In genomic region chr7:152025077-152025936, GRCh38 we compare ENCODE assay signal across 8 cellular contexts. TPM values are rescaled to one million over a fixed set of nuclear protein-coding genes. Genes with fewer than 3 reads are reported as not detected.
A peak's percentile ranks its signal among the peaks of the same experiment; 100 is the strongest.
DNase-seq lines count a peak whose midpoint lies in the region; ATAC-seq, FAIRE-seq and TF ChIP-seq lines count a peak whose summit lies in the region.

Gene GALNT11 (plus strand): TSS chr7:152025674. CDS start chr7:152094228, 68,554 bp downstream.

- DNase-seq in GM12891 (ENCODE audit: insufficient read length, low spot score) (peak; percentile 81), NCI-H128 (lab: John Stamatoyannopoulos, UW; ENCODE audit: unreplicated experiment) (peak; percentile 52), T-helper 9 cell (peak; percentile 85), astrocyte of the cerebellum (ENCODE audit: low read depth) (peak; percentile 43), hepatic stellate cell (ENCODE audit: low spot score) (peak; percentile 89), retina (peak; percentile 92), Karpas-422 (no peak)

- H3K27me3 ChIP-seq in Karpas-422 (ENCODE audit: low read length): no peaks in the 10 kb centered on the region

- no peak within 1 kb of the TSS for H3K27ac ChIP-seq in Karpas-422 (ENCODE audit: low read length)

- H2AFZ ChIP-seq in Karpas-422 (ENCODE audit: low read length): no peak within 1 kb of the TSS

- TF ChIP-seq POLR2A in GM12891 (IDR thresholded peaks at IDR 0.05; ENCODE audit: low read depth, low read length): peak; percentile 38; the same call in 1 of the 2 replicates

- no peak within 1 kb of the TSS for H3K4me2 ChIP-seq in Karpas-422 (ENCODE audit: low read depth, low read length, poor library complexity, severe bottlenecking)

- H3K79me2 ChIP-seq in Karpas-422 (ENCODE audit: low read length): no peaks in the 10 kb centered on the region

- peak; percentile 26 for TF ChIP-seq CTCF in astrocyte of the cerebellum (IDR thresholded peaks at IDR 0.05; ENCODE audit: low read depth, low read length, missing control alignments)

- peak; percentile 92 for FAIRE-seq in GM12891 (lab: Jason Lieb, UNC)

- peak within 1 kb of the TSS; percentile 66 for H3K4me3 ChIP-seq in astrocyte of the cerebellum (ENCODE audit: low read depth, low read length)
- no peak within 1 kb of the TSS for H3K4me3 ChIP-seq in Karpas-422 (ENCODE audit: low read length)

- no peaks in the 10 kb centered on the region for H3K9me3 ChIP-seq in Karpas-422 (ENCODE audit: low read length)

- H3K4me1 ChIP-seq in Karpas-422 (ENCODE audit: low read length): no peaks in the 10 kb centered on the region

- no peaks in the 10 kb centered on the region for H4K20me1 ChIP-seq in Karpas-422 (ENCODE audit: insufficient read depth, low read depth, low read length)

- H3K9ac ChIP-seq in Karpas-422 (ENCODE audit: low read length): no peak within 1 kb of the TSS

- no peaks in the 10 kb centered on the region for H3K36me3 ChIP-seq in Karpas-422 (ENCODE audit: insufficient read depth, low read length)

- H3K9me2 ChIP-seq in Karpas-422 (replicated peaks; ENCODE audit: insufficient read depth, low read length): no peaks in the 10 kb centered on the region

- in situ Hi-C loops in astrocyte of the cerebellum (cut with HindIII; ENCODE audit: low sequenced_read_pairs): no loop called here

- peak; percentile 94 for ATAC-seq in HG02623 (IDR thresholded peaks at IDR 0.05; ENCODE audit: unreplicated experiment)

TF ChIP-seq in GM12891, 5 proteins besides CTCF, POLR2A, EP300 and RAD21:
- 0 out of 2 replicates have a peak, but pooled peaks have one; percentile 28 for TF ChIP-seq TAF1 (IDR thresholded peaks at IDR 0.05; ENCODE audit: low read depth, low read length)
- no peak for TF ChIP-seq SPI1 (IDR thresholded peaks at IDR 0.05; ENCODE audit: low read depth, low read length)

RNA-seq across cellular contexts. Expression of gene GALNT11, which starts in this region (rescaled TPM):
- 6.5 TPM for polyA plus RNA-seq in GM12891 (2012; ENCODE audit: low read depth, missing spikeins)
- total RNA-seq in Karpas-422 (2014; rRNA removed; shearing (Covaris generic); ENCODE audit: low replicate concordance): not detected in 2 replicates
